ENCODE assay signal across 15 cellular contexts in the genomic region with DNA sequence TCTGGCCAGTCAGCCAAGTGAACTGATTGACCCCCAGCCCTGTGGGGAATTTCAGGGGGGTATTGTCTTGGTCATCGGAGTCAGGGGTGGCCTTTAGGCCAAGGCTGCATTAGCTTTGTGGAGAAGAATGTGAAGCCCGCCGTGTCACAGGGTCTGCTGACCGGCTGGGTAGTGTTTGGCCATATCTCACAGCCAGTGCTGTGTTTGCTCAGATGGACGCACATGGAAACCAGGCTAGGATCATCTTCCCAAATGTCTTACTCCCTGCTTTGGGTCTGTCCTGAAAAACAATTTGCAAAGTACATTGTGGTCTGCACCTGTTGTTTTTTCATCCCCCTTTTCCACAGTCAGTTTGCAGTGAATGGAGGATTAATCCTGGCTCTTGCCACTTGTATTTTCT. TPM values are rescaled to one million over a fixed set of nuclear protein-coding genes. Genes with fewer than 3 reads are reported as not detected.
DNase-seq lines count a peak whose midpoint lies in the region; ATAC-seq and TF ChIP-seq lines count a peak whose summit lies in the region.
"Had no signal": no experiment of that assay in that cellular context is flagged by ENCODE, and none has a peak within 500 bp of the region (broad histone marks: within the 10 kb centered on the region; RNA-seq: fewer than 3 reads in every experiment).

No MANE protein-coding gene starts in this region.

- no peaks in the 10 kb centered on the region for H3K27me3 ChIP-seq in stomach
- H3K27me3 ChIP-seq: BE2C had no signal

- no peaks in the 10 kb centered on the region for H3K9me3 ChIP-seq in stomach
- H3K9me3 ChIP-seq: BE2C had no signal

- H3K27ac ChIP-seq in cingulate gyrus (ENCODE audit: low read depth, low read length) (peak overlapping the region; percentile 13), stomach (peak overlapping the region in 4 of 5 donors; percentile 10 to 57 (median 46))

- TF ChIP-seq CTCF in neural crest cell (conservative IDR thresholded peaks at IDR 0.05): no peak
- no peak for TF ChIP-seq CTCF in stomach (IDR thresholded peaks at IDR 0.05)

- 49 to 67% (median 61%) methylated on average over 5 of the region's 5 CpGs for WGBS in stomach, 5 donors

- H3K27me3 Mint-ChIP-seq in neural crest cell (ENCODE audit: low read depth): no peaks in the 10 kb centered on the region
- H3K27me3 Mint-ChIP-seq: CD4-positive, alpha-beta memory T cell had no signal

- H3K9me3 Mint-ChIP-seq in neural crest cell: no peaks in the 10 kb centered on the region
- H3K9me3 Mint-ChIP-seq: CD4-positive, alpha-beta memory T cell had no signal

- peaks cover 8% of the 10 kb centered on the region for H3K36me3 Mint-ChIP-seq in neural crest cell (ENCODE audit: low read depth)

- peaks cover 35% of the 10 kb centered on the region for H3K4me1 Mint-ChIP-seq in neural crest cell

- peak; percentile 50 for ATAC-seq in left ventricle myocardium superior
- ATAC-seq: HCT116, PC-3 had no signal

- H3K4me3 Mint-ChIP-seq in neural crest cell: no peak overlapping the region
- H3K4me3 Mint-ChIP-seq: CD4-positive, alpha-beta memory T cell had no signal

- peak overlapping the region; percentile 77 for H3K27ac Mint-ChIP-seq in neural crest cell (ENCODE audit: unreplicated experiment)
- H3K27ac Mint-ChIP-seq: CD4-positive, alpha-beta memory T cell had no signal

- H3K4me1 ChIP-seq in stomach: peaks cover 0 to 38% (median 21%) of the 10 kb centered on the region in 4 donors
- H3K4me1 ChIP-seq: BE2C had no signal

- peaks cover 0 to 4% (median 3%) of the 10 kb centered on the region in 4 donors for H3K36me3 ChIP-seq in stomach
- H3K36me3 ChIP-seq: BE2C had no signal

- H3K4me3 ChIP-seq in stomach: no peak overlapping the region

- intact Hi-C loops in left ventricle myocardium superior (cut with micrococcal nuclease) (no loop called here), stomach (cut with DNase I; ENCODE audit: low total_unique reads) (no loop called here)

- TF ChIP-seq POLR2A in stomach (IDR thresholded peaks at IDR 0.05): no peak

- no peak for TF ChIP-seq EP300 in stomach (IDR thresholded peaks at IDR 0.05)

- DNase-seq in left ventricle myocardium superior: no peak
- DNase-seq in neural crest cell (ENCODE audit: low read depth, low spot score): no peak
- DNase-seq in stomach: no peak
- no peak for DNase-seq in COLO668 (lab: John Stamatoyannopoulos, UW; ENCODE audit: unreplicated experiment)
- DNase-seq in NCI-H82 (lab: John Stamatoyannopoulos, UW): no peak
- DNase-seq in activated CD4-positive, alpha-beta T cell treated with anti-CD3 and anti-CD28 coated beads for 1 hour: no peak
- DNase-seq: BE2C; CD4-positive, alpha-beta memory T cell; DMS79 treated with DMSO at 0.1 percent for 48 hours; NCI-H146; NCI-H226; NCI-H526; PC-3 had no signal

RNA-seq across cellular contexts. Expression of gene TMEM164, which starts 13.0 kb away (rescaled TPM):
- total RNA-seq in left ventricle myocardium superior (60.4 TPM), neural crest cell (85.3 and 90.2 TPM in 2 replicates), stomach (10 to 100 TPM in 4 of 5 donors, 1 to 10 TPM in 1; 4.9 to 29.7 (median 19.3) TPM)
- 1 to 10 TPM; 6.3 to 9.8 (median 9.7) TPM for polyA plus RNA-seq in stomach
